Comparison of ENCODE assay signal across 1 cellular context in genomic region chr1:118659646-118660045, GRCh38.
TF ChIP-seq lines count a peak whose summit lies in the region.

No MANE protein-coding gene starts in this region.

TF ChIP-seq in K562, 482 proteins besides CTCF, POLR2A, EP300 and RAD21 (continued from another document):
- TF ChIP-seq, protein P1, sequence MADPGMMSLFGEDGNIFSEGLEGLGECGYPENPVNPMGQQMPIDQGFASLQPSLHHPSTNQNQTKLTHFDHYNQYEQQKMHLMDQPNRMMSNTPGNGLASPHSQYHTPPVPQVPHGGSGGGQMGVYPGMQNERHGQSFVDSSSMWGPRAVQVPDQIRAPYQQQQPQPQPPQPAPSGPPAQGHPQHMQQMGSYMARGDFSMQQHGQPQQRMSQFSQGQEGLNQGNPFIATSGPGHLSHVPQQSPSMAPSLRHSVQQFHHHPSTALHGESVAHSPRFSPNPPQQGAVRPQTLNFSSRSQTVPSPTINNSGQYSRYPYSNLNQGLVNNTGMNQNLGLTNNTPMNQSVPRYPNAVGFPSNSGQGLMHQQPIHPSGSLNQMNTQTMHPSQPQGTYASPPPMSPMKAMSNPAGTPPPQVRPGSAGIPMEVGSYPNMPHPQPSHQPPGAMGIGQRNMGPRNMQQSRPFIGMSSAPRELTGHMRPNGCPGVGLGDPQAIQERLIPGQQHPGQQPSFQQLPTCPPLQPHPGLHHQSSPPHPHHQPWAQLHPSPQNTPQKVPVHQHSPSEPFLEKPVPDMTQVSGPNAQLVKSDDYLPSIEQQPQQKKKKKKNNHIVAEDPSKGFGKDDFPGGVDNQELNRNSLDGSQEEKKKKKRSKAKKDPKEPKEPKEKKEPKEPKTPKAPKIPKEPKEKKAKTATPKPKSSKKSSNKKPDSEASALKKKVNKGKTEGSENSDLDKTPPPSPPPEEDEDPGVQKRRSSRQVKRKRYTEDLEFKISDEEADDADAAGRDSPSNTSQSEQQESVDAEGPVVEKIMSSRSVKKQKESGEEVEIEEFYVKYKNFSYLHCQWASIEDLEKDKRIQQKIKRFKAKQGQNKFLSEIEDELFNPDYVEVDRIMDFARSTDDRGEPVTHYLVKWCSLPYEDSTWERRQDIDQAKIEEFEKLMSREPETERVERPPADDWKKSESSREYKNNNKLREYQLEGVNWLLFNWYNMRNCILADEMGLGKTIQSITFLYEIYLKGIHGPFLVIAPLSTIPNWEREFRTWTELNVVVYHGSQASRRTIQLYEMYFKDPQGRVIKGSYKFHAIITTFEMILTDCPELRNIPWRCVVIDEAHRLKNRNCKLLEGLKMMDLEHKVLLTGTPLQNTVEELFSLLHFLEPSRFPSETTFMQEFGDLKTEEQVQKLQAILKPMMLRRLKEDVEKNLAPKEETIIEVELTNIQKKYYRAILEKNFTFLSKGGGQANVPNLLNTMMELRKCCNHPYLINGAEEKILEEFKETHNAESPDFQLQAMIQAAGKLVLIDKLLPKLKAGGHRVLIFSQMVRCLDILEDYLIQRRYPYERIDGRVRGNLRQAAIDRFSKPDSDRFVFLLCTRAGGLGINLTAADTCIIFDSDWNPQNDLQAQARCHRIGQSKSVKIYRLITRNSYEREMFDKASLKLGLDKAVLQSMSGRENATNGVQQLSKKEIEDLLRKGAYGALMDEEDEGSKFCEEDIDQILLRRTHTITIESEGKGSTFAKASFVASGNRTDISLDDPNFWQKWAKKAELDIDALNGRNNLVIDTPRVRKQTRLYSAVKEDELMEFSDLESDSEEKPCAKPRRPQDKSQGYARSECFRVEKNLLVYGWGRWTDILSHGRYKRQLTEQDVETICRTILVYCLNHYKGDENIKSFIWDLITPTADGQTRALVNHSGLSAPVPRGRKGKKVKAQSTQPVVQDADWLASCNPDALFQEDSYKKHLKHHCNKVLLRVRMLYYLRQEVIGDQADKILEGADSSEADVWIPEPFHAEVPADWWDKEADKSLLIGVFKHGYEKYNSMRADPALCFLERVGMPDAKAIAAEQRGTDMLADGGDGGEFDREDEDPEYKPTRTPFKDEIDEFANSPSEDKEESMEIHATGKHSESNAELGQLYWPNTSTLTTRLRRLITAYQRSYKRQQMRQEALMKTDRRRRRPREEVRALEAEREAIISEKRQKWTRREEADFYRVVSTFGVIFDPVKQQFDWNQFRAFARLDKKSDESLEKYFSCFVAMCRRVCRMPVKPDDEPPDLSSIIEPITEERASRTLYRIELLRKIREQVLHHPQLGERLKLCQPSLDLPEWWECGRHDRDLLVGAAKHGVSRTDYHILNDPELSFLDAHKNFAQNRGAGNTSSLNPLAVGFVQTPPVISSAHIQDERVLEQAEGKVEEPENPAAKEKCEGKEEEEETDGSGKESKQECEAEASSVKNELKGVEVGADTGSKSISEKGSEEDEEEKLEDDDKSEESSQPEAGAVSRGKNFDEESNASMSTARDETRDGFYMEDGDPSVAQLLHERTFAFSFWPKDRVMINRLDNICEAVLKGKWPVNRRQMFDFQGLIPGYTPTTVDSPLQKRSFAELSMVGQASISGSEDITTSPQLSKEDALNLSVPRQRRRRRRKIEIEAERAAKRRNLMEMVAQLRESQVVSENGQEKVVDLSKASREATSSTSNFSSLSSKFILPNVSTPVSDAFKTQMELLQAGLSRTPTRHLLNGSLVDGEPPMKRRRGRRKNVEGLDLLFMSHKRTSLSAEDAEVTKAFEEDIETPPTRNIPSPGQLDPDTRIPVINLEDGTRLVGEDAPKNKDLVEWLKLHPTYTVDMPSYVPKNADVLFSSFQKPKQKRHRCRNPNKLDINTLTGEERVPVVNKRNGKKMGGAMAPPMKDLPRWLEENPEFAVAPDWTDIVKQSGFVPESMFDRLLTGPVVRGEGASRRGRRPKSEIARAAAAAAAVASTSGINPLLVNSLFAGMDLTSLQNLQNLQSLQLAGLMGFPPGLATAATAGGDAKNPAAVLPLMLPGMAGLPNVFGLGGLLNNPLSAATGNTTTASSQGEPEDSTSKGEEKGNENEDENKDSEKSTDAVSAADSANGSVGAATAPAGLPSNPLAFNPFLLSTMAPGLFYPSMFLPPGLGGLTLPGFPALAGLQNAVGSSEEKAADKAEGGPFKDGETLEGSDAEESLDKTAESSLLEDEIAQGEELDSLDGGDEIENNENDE (IDR thresholded peaks at IDR 0.05; ENCODE audit: low read depth, low read length): no peak
- no peak for TF ChIP-seq RBM14 (IDR thresholded peaks at IDR 0.05; ENCODE audit: borderline replicate concordance, insufficient read depth, low read depth, low read length)
- TF ChIP-seq NRF1 (conservative IDR thresholded peaks at IDR 0.05 in 1 of 2, IDR thresholded peaks at IDR 0.05 in 1 of 2): no peak
- no peak for TF ChIP-seq RBM15 (IDR thresholded peaks at IDR 0.05; ENCODE audit: insufficient read depth, low read length)
- TF ChIP-seq ARID3B (CRISPR knock-in tag; IDR thresholded peaks at IDR 0.05; ENCODE audit: borderline replicate concordance): no peak
